In genomic region chr17:44911133-44912001, GRCh38 we compare ENCODE assay signal across 8 cellular contexts. TPM values are rescaled to one million over a fixed set of nuclear protein-coding genes. Genes with fewer than 3 reads are reported as not detected.
DNase-seq lines count a peak whose midpoint lies in the region; ATAC-seq and TF ChIP-seq lines count a peak whose summit lies in the region.

No MANE protein-coding gene starts in this region.

- DNase-seq in A172 (ENCODE audit: low spot score) (peak; percentile 42), Peyer's patch (peak; percentile 43 to 81 (median 65)), left ventricle myocardium superior (peak; percentile 77), retina (peak; percentile 72)
- DNase-seq in activated naive CD4-positive, alpha-beta T cell treated with anti-CD3 and anti-CD28 coated beads, Interleukin-2, amount 50 U/mL, for 72 hours (ENCODE audit: low spot score in 2 of 2), result peak in 1 of 2 donors; percentile 54

- TF ChIP-seq CTCF in GM12872 (IDR thresholded peaks at IDR 0.05; ENCODE audit: insufficient read depth, low read depth, low read length) (peak; percentile 65), Peyer's patch (IDR thresholded peaks at IDR 0.05) (peak in 5 of 6 experiments; percentile 11 to 57 (median 39))

- peak; percentile 71 to 82 for ATAC-seq in activated naive CD4-positive, alpha-beta T cell treated with anti-CD3 and anti-CD28 coated beads, Interleukin-2, amount 50 U/mL, for 72 hours
- peak; percentile 86 for ATAC-seq in left ventricle myocardium superior
- no peak for ATAC-seq in GM21367 (IDR thresholded peaks at IDR 0.05; ENCODE audit: unreplicated experiment)
- no peak for ATAC-seq in GM21528 (IDR thresholded peaks at IDR 0.05; ENCODE audit: low FRiP score, unreplicated experiment)

- H3K36me3 ChIP-seq in Peyer's patch, result no peaks in the 10 kb centered on the region

- intact Hi-C loops in left ventricle myocardium superior (cut with micrococcal nuclease), result loop anchor here (10.0 kb wide), 1 partner anchor 183 kb away; no protein-coding TSS in a partner anchor

- H3K4me1 ChIP-seq in Peyer's patch, result peaks cover 0 to 7% (median 2%) of the 10 kb centered on the region in 4 donors

- H3K36me3 Mint-ChIP-seq in activated naive CD4-positive, alpha-beta T cell treated with anti-CD3 and anti-CD28 coated beads, Interleukin-2, amount 50 U/mL, for 72 hours, result no peaks in the 10 kb centered on the region

- H3K27me3 ChIP-seq in Peyer's patch, result no peaks in the 10 kb centered on the region

- H3K9me3 ChIP-seq in Peyer's patch, result no peaks in the 10 kb centered on the region

- no peak for TF ChIP-seq POLR2A in Peyer's patch (IDR thresholded peaks at IDR 0.05)

- peak overlapping the region; percentile 6 to 45 (median 40) for H3K4me3 ChIP-seq in Peyer's patch

- H3K27ac Mint-ChIP-seq in activated naive CD4-positive, alpha-beta T cell treated with anti-CD3 and anti-CD28 coated beads, Interleukin-2, amount 50 U/mL, for 72 hours, result no peak overlapping the region

- no peak overlapping the region for H3K27ac ChIP-seq in Peyer's patch

- H3K9me3 Mint-ChIP-seq in activated naive CD4-positive, alpha-beta T cell treated with anti-CD3 and anti-CD28 coated beads, Interleukin-2, amount 50 U/mL, for 72 hours, result no peaks in the 10 kb centered on the region

RNA-seq across cellular contexts. Expression of gene GFAP, which starts 3.9 kb away (rescaled TPM):
- total RNA-seq in A172 (2014; rRNA removed; shearing (Covaris generic)), result not detected in 2 replicates
- total RNA-seq in Peyer's patch, result not detected
- not detected for total RNA-seq in activated naive CD4-positive, alpha-beta T cell treated with anti-CD3 and anti-CD28 coated beads, Interleukin-2, amount 50 U/mL, for 72 hours
- total RNA-seq in left ventricle myocardium superior, result 4.2 TPM

RNA-seq across cellular contexts. Expression of gene EFTUD2, which starts 12.1 kb away (rescaled TPM):
- total RNA-seq in A172 (2014; rRNA removed; shearing (Covaris generic)), result 185 and 215 TPM in 2 replicates
- total RNA-seq in Peyer's patch (100 to 1,000 TPM in 1 of 4 donors, 10 to 100 TPM in 3; 43.3 to 176 (median 69.8) TPM), left ventricle myocardium superior (54.4 TPM)
- total RNA-seq in activated naive CD4-positive, alpha-beta T cell treated with anti-CD3 and anti-CD28 coated beads, Interleukin-2, amount 50 U/mL, for 72 hours, result 100 to 1,000 TPM in 1 of 2 donors, 10 to 100 TPM in 1; 77.8 to 186 TPM

RNA-seq across cellular contexts. Expression of gene KIF18B, which starts 36.2 kb away (rescaled TPM):
- 9.8 and 16.3 TPM in 2 replicates for total RNA-seq in A172 (2014; rRNA removed; shearing (Covaris generic))
- 10 to 100 TPM in 1 of 4 donors, 1 to 10 TPM in 3; 3.4 to 40.4 (median 6.8) TPM for total RNA-seq in Peyer's patch
- total RNA-seq in activated naive CD4-positive, alpha-beta T cell treated with anti-CD3 and anti-CD28 coated beads, Interleukin-2, amount 50 U/mL, for 72 hours, result 10 to 100 TPM; 49.8 to 90.8 TPM
- total RNA-seq in left ventricle myocardium superior, result 3.2 TPM

RNA-seq across cellular contexts. Expression of gene C1QL1, which starts 56.7 kb away (rescaled TPM):
- total RNA-seq in A172 (2014; rRNA removed; shearing (Covaris generic)), result 22.9 and 28.2 TPM in 2 replicates
- total RNA-seq in Peyer's patch, result 1 to 10 TPM in 1 of 4 donors, under 1 TPM in 1, not detected in 2; 0.67 to 3.3 TPM
- under 1 TPM in 1 of 2 donors, not detected in 1; 0.18 TPM for total RNA-seq in activated naive CD4-positive, alpha-beta T cell treated with anti-CD3 and anti-CD28 coated beads, Interleukin-2, amount 50 U/mL, for 72 hours
- total RNA-seq in left ventricle myocardium superior, result 15.2 TPM

Comparison
In these comparisons a context has a peak if more than half of its experiments do, and no peak if none do; other contexts are left out.
1. ATAC-seq: peak in activated naive CD4-positive, alpha-beta T cell treated with anti-CD3 and anti-CD28 coated beads, Interleukin-2, amount 50 U/mL, for 72 hours (2 of 2) and left ventricle myocardium superior (single experiment); none in GM21367 (single experiment) and GM21528 (single experiment).